Comparison of ENCODE assay signal across 19 cellular contexts in the genomic region with DNA sequence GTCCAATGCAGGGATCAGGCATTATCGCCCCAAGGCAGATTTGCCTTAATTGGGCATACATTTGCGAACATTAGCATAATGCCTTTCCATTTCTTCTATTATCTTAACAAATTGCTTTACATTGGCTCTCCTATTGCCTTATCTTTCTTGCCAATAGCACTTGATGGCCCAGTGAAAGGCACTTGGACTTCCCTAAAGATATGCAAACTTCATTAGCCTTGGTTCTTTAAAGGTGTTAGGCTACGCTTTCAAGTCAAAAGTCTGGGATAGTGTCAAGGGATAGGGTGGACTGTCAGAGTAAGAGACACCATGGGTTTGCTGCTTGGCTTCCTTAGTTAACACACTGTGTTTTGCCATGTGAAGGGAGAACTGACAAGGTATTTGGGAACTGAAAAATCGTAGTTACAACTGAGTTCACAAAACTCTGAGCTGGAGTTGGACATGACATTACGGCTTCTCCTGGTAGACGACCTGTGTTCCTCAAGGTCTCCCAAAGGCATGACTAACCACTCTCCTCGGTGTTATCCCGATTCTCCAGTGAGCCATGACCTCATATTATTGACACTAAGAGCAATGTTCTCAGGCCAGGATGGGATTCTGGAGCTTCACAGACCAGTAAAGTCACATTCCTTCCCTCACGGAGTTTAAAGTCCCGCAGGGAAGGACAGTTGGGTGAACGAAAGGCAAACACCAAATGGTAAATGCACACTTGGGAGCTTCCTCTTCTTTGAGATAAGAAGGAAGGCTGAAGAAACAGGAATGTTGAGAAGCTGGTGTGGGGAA.
DNase-seq lines count a peak whose midpoint lies in the region; TF ChIP-seq lines count a peak whose summit lies in the region.
"Had no signal": no experiment of that assay in that cellular context is flagged by ENCODE, and none has a peak within 500 bp of the region (broad histone marks: within the 10 kb centered on the region; RNA-seq: fewer than 3 reads in every experiment).

No MANE protein-coding gene starts in this region.

- DNase-seq in HAP-1 (ENCODE audit: low spot score in 2 of 2): peak; percentile 22 to 56
- peak; percentile 13 for DNase-seq in RWPE1 (ENCODE audit: low spot score)
- peak; percentile 98 for DNase-seq in islet precursor cell
- DNase-seq in type B pancreatic cell (ENCODE audit: extremely low spot score, unreplicated experiment): no peak
- no peak for DNase-seq in C1 segment of cervical spinal cord (lab: John Stamatoyannopoulos, UW)
- DNase-seq in NCI-H526 (lab: John Stamatoyannopoulos, UW): no peak
- no peak for DNase-seq in anterior cingulate cortex (lab: John Stamatoyannopoulos, UW)
- DNase-seq: activated CD4-positive, CD25-positive, alpha-beta regulatory T cell; activated CD8-positive, alpha-beta memory T cell treated with anti-CD3 and anti-CD28 coated beads for 24 hours; BE2C; erythroblast; natural killer cell; NCI-H2029; posterior cingulate gyrus; SHP77; stimulated activated CD8-positive, alpha-beta memory T cell treated with anti-CD3 and anti-CD28 coated beads, Interleukin-4, amount 100 ng/mL, for 48 hours had no signal

- no peaks in the 10 kb centered on the region for H3K9me3 Mint-ChIP-seq in type B pancreatic cell
- H3K9me3 Mint-ChIP-seq: natural killer cell; T-helper 1 cell treated with Interleukin-12 subunit alpha and Interleukin-12 subunit beta and Interleukin-4 antibody, amounts not matched to agents 30 μg/mL and 1 μg/mL, for 36 hours had no signal

- H3K27ac Mint-ChIP-seq in type B pancreatic cell: peak overlapping the region; percentile 52
- H3K27ac Mint-ChIP-seq: natural killer cell; T-helper 1 cell treated with Interleukin-12 subunit alpha and Interleukin-12 subunit beta and Interleukin-4 antibody, amounts not matched to agents 30 μg/mL and 1 μg/mL, for 36 hours had no signal

- no peaks in the 10 kb centered on the region for H3K36me3 ChIP-seq in HAP-1 (replicated peaks)
- H3K36me3 ChIP-seq: BE2C, breast epithelium had no signal

- H3K36me3 Mint-ChIP-seq in type B pancreatic cell: no peaks in the 10 kb centered on the region
- H3K36me3 Mint-ChIP-seq: natural killer cell had no signal

- POLR2A ChIA-PET in RWPE1 (lab: Yijun Ruan, JAX; ENCODE audit: low non-redundant PET): no interaction called here

- CTCF ChIA-PET in RWPE1 (lab: Yijun Ruan, JAX): interaction anchor here (0.7 to 3.6 kb wide), 4 partner anchors 216 to 1970 kb away, joined by 3 to 22 read pairs (median 10); no protein-coding TSS in a partner anchor

- H3K4me1 ChIP-seq in HAP-1: peaks cover 16% of the 10 kb centered on the region
- H3K4me1 ChIP-seq: BE2C, breast epithelium had no signal

- peaks cover 13% of the 10 kb centered on the region for H3K27me3 Mint-ChIP-seq in type B pancreatic cell

- H3K9me3 ChIP-seq in HAP-1: no peaks in the 10 kb centered on the region
- H3K9me3 ChIP-seq: BE2C, breast epithelium had no signal

- H3K27me3 ChIP-seq in HAP-1 (ENCODE audit: low read depth): no peaks in the 10 kb centered on the region
- H3K27me3 ChIP-seq: breast epithelium had no signal

- no peak overlapping the region for H3K4me3 ChIP-seq in HAP-1
- H3K4me3 ChIP-seq: breast epithelium, lung had no signal

- in situ Hi-C loops in HAP-1 (cut with MboI; ENCODE audit: low sequenced_read_pairs): loop anchor here (5.0 kb wide), 1 partner anchor 233 kb away; the partner anchor contains the start of gene WIF1

- no peak for TF ChIP-seq CTCF in RWPE1 (conservative IDR thresholded peaks at IDR 0.05; ENCODE audit: low read depth)
- no peak for TF ChIP-seq CTCF in type B pancreatic cell (conservative IDR thresholded peaks at IDR 0.05)

- peaks cover 9% of the 10 kb centered on the region for H3K4me1 Mint-ChIP-seq in type B pancreatic cell (ENCODE audit: unreplicated experiment)

- H3K4me3 Mint-ChIP-seq in type B pancreatic cell: peak overlapping the region; percentile 3
- H3K4me3 Mint-ChIP-seq: natural killer cell; T-helper 1 cell treated with Interleukin-12 subunit alpha and Interleukin-12 subunit beta and Interleukin-4 antibody, amounts not matched to agents 30 μg/mL and 1 μg/mL, for 36 hours had no signal

- H3K27ac ChIP-seq in RWPE1: no peak overlapping the region

Comparison
In these comparisons a context has a peak if more than half of its experiments do, and no peak if none do; other contexts are left out.
1. DNase-seq: peak in HAP-1 (2 of 2), RWPE1 (single experiment) and islet precursor cell (single experiment); none in type B pancreatic cell (single experiment), C1 segment of cervical spinal cord (0 of 14), NCI-H526 (0 of 2) and anterior cingulate cortex (0 of 58).